Comparison of ENCODE assay signal across 8 cellular contexts in the genomic region with DNA sequence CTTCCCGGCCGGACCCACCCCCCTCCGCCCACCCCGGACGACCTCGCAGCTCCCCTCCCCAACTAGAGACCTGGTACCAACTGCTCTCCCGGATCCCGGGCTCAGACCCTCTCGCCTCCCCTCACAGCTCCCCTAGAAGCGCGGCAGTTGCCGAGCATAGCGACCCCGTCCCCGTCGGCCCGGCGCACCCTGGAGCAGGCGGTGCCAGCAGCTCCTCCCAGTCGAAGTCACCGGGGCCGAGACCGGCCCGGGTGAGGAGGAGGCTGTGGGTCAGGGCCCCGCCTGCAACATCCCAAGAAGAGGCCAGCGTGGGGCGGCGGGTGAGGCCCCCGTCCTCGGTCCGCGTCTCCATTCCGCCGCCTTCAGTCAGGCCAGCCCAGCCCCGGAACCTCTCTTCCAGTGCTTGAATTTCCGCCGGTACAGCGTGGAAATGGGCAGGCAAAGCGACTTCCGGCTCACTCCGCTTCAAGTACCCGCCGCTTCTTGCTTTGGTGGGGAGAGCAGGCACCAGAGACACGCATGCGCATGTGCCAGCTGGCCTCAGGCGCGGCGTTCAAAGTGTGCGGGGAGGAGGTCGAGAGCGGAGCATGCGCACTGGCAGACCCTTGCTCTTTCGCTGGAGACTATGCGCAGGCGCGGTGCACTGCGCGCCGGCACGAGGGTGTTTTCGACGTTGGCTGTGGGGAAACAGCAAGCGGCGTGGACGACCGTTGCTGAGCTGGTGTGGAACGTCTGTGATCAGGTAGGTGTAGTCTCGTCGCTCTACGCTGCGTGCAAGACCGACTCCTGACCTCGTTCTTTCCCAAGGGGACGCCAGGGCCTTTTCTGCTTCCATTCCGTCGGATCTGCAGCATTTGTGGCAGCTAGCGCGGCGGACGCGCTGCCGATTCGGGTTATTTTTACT. TPM values are rescaled to one million over a fixed set of nuclear protein-coding genes. Genes with fewer than 3 reads are reported as not detected.
DNase-seq lines count a peak whose midpoint lies in the region; ATAC-seq and TF ChIP-seq lines count a peak whose summit lies in the region.

A gene with protein sequence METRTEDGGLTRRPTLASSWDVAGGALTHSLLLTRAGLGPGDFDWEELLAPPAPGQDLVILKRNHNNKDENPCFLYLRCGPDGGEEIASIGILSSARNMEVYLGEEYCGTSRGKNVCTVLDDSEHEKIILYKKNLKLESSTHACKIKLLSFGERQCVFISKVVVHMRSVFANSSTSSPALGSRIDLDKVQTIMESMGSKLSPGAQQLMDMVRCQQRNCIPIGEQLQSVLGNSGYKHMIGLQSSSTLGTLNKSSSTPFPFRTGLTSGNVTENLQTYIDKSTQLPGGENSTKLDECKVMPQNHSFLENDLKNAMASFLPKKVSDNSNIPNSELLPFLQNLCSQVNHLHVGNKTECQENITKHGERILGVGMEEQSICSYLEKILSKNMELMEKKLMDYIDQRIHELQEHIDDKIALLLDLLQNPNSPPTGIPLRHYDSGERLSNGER (minus strand): TSS at position 401 of the 904 bp plus-strand sequence. CDS start 49 bp downstream, at position 352.

- DNase-seq in DMS53 (lab: John Stamatoyannopoulos, UW): peak; percentile 99
- peak; percentile 92 for DNase-seq in KG1 (lab: John Stamatoyannopoulos, UW)
- peak; percentile 97 for DNase-seq in Panc1 (ENCODE audit: low read depth, low spot score)
- peak; percentile 95 to 97 for DNase-seq in activated T-cell treated with anti-CD3 and anti-CD28 coated beads, Interleukin-2, amount 50 U/mL, for 48 hours
- DNase-seq in esophagus muscularis mucosa (ENCODE audit: extremely low spot score): peak; percentile 98
- peak; percentile 97 to 98 for DNase-seq in stimulated activated CD8-positive, alpha-beta memory T cell treated with anti-CD3 and anti-CD28 coated beads, Interleukin-7, amount 100 ng/mL, for 4 hours (ENCODE audit: low read depth in 2 of 2)

- no TSS peak for BruUV-seq in Panc1 (replicated peaks; lab: Mats Ljungman, UMichigan)

- H3K36me3 ChIP-seq in Panc1 (ENCODE audit: control insufficient read depth, insufficient read depth, low read length) (peaks cover 17% of the 10 kb centered on the region; the same call in 1 of the 2 replicates), esophagus muscularis mucosa (peaks cover 0 to 9% (median 2%) of the 10 kb centered on the region in 4 donors), muscle layer of duodenum (ENCODE audit: control insufficient read depth in 1 of 2, insufficient read depth in 2 of 2, low read length in 2 of 2) (peaks cover 3 to 6% of the 10 kb centered on the region in 2 donors)

- POLR2A ChIA-PET in Panc1 (lab: Charles Lee): interaction anchor here (0.6 to 0.7 kb wide), 2 partner anchors 109 to 553 kb away, joined by 3 to 6 read pairs; no protein-coding TSS in a partner anchor

- H3K27ac ChIP-seq in Panc1 (ENCODE audit: low read length): peak within 1 kb of the TSS; percentile 85
- H3K27ac ChIP-seq in esophagus muscularis mucosa (replicated peaks in 1 of 4): peak within 1 kb of the TSS; percentile 80 to 82 (median 82)
- H3K27ac ChIP-seq in muscle layer of duodenum (ENCODE audit: low read length): no peak within 1 kb of the TSS

- H3K27me3 ChIP-seq in Panc1 (ENCODE audit: control insufficient read depth, insufficient read depth, low read length): no peaks in the 10 kb centered on the region
- H3K27me3 ChIP-seq in esophagus muscularis mucosa: no peaks in the 10 kb centered on the region
- no peaks in the 10 kb centered on the region for H3K27me3 ChIP-seq in muscle layer of duodenum (ENCODE audit: low read depth, low read length)

- CTCF ChIA-PET in Panc1 (lab: Charles Lee): interaction anchor here (0.6 kb wide), 1 partner anchor 20 kb away, joined by 3 read pairs; no protein-coding TSS in a partner anchor

- peak; percentile 98 for ATAC-seq in GM21723 (IDR thresholded peaks at IDR 0.05; ENCODE audit: unreplicated experiment)
- peak; percentile 100 for ATAC-seq in Panc1

- no peak for TF ChIP-seq CTCF in Panc1 (IDR thresholded peaks at IDR 0.05)
- TF ChIP-seq CTCF in esophagus muscularis mucosa (IDR thresholded peaks at IDR 0.05): peak in 1 of 3 experiments; percentile 35

- H3K9me3 ChIP-seq in Panc1 (ENCODE audit: control insufficient read depth, insufficient read depth, low read depth, low read length): peaks cover 3% of the 10 kb centered on the region; the same call in 1 of the 2 replicates
- peaks cover 0 to 4% (median 0%) of the 10 kb centered on the region in 4 donors for H3K9me3 ChIP-seq in esophagus muscularis mucosa
- no peaks in the 10 kb centered on the region for H3K9me3 ChIP-seq in muscle layer of duodenum (ENCODE audit: control insufficient read depth in 1 of 2, low read length in 2 of 2)

- intact Hi-C loops in Panc1 (cut with micrococcal nuclease; ENCODE audit: unreplicated experiment) (no loop called here), esophagus muscularis mucosa (cut with DNase I) (loop anchor here (2.0 to 10.0 kb wide), 2 partner anchors 55 to 201 kb away; a partner anchor contains a TSS)

- TF ChIP-seq POLR2A in esophagus muscularis mucosa (IDR thresholded peaks at IDR 0.05; ENCODE audit: low read depth): no peak

- H3K4me1 ChIP-seq in Panc1 (ENCODE audit: control insufficient read depth, insufficient read depth, low read length) (peaks cover 23% of the 10 kb centered on the region), esophagus muscularis mucosa (peaks cover 16 to 40% (median 20%) of the 10 kb centered on the region in 4 donors), muscle layer of duodenum (ENCODE audit: control insufficient read depth in 1 of 2, insufficient read depth in 2 of 2, low read length in 2 of 2) (peaks cover 0 to 16% of the 10 kb centered on the region in 2 donors)

- 9% methylated on average over 26 of the region's 83 CpGs for WGBS in esophagus muscularis mucosa

- in situ Hi-C loops in Panc1 (cut with HindIII; ENCODE audit: low pct_unique_long_range_greater_than_20kb, low sequenced_read_pairs): no loop called here

- H3K4me3 ChIP-seq in Panc1 (ENCODE audit: low read depth in 2 of 2, low read length in 2 of 2) (peak within 1 kb of the TSS; percentile 87 to 91), esophagus muscularis mucosa (peak within 1 kb of the TSS; percentile 79 to 97 (median 91)), muscle layer of duodenum (ENCODE audit: low read depth in 1 of 2, low read length in 2 of 2) (peak within 1 kb of the TSS; percentile 65 to 89)

- TF ChIP-seq EP300 in esophagus muscularis mucosa (IDR thresholded peaks at IDR 0.05): no peak

RNA-seq across cellular contexts. Expression of the gene that starts here (rescaled TPM):
- 21.7 TPM for total RNA-seq in Panc1 (2021; ENCODE audit: unreplicated experiment)
- 11.2 TPM for polyA plus RNA-seq in Panc1 (2012; ENCODE audit: insufficient read length)
- total RNA-seq in esophagus muscularis mucosa: 1 to 10 TPM; 5.5 to 7.3 (median 5.9) TPM
